In genomic region chr16:66278604-66279262, GRCh38 we compare ENCODE assay signal across 14 cellular contexts.
A peak's percentile ranks its signal among the peaks of the same experiment; 100 is the strongest.
DNase-seq lines count a peak whose midpoint lies in the region; ATAC-seq, FAIRE-seq and TF ChIP-seq lines count a peak whose summit lies in the region.
"Had no signal": no experiment of that assay in that cellular context is flagged by ENCODE, and none has a peak within 500 bp of the region (broad histone marks: within the 10 kb centered on the region; RNA-seq: fewer than 3 reads in every experiment).

No MANE protein-coding gene starts in this region.

- H3K79me2 ChIP-seq in HepG2 (ENCODE audit: insufficient read depth, low read length): no peaks in the 10 kb centered on the region

- no peak overlapping the region for H2AFZ ChIP-seq in HepG2 (ENCODE audit: low read length)

- WGBS in HepG2 (ENCODE audit: low lambda C conversion rate): 0% methylated on average over 1 of the region's 1 CpG
- no CpG with 5 or more reads among the region's 1 CpG for WGBS in right lobe of liver (ENCODE audit: insufficient coverage, low coverage, low lambda C conversion rate, missing lambda C conversion rate)

- intact Hi-C loops in HepG2 (cut with micrococcal nuclease; ENCODE audit: unreplicated experiment) (no loop called here), right lobe of liver (cut with DNase I) (no loop called here)

- TF ChIP-seq EP300 in HepG2 (IDR thresholded peaks at IDR 0.05; ENCODE audit: low read depth in 2 of 2, low read length in 2 of 2) (no peak), HepG2 (CRISPR knock-in tag; IDR thresholded peaks at IDR 0.05; ENCODE audit: borderline replicate concordance) (no peak)

- CTCF ChIA-PET in HepG2 (lab: Yijun Ruan, JAX; ENCODE audit: low intra/inter-chr PET ratio, low total read pairs): no interaction called here

- no peaks in the 10 kb centered on the region for H3K4me1 ChIP-seq in HepG2 (ENCODE audit: insufficient read depth, low read length)
- H3K4me1 ChIP-seq in right lobe of liver: no peaks in the 10 kb centered on the region
- H3K4me1 ChIP-seq in RWPE2 (ENCODE audit: insufficient read depth, poor library complexity, severe bottlenecking): peaks cover 17% of the 10 kb centered on the region

- in situ Hi-C loops in HepG2 (cut with HindIII; ENCODE audit: extremely low pct_ligation_motif_present, low pct_unique_long_range_greater_than_20kb): no loop called here

- H3K9me3 ChIP-seq in HepG2 (ENCODE audit: low read length) (no peaks in the 10 kb centered on the region), right lobe of liver (no peaks in the 10 kb centered on the region), RWPE2 (ENCODE audit: severe bottlenecking) (no peaks in the 10 kb centered on the region)
- H3K9me3 ChIP-seq: tibial artery had no signal

- FAIRE-seq in HepG2 (lab: Jason Lieb, UNC): no peak

- no peaks in the 10 kb centered on the region for H3K36me3 ChIP-seq in HepG2 (replicated peaks in 1 of 2; ENCODE audit: control insufficient read depth in 1 of 2, insufficient read depth in 2 of 2, low read length in 2 of 2)
- H3K36me3 ChIP-seq in right lobe of liver: no peaks in the 10 kb centered on the region
- no peaks in the 10 kb centered on the region for H3K36me3 ChIP-seq in RWPE2 (ENCODE audit: low read depth)
- H3K36me3 ChIP-seq: tibial artery had no signal

- H3K4me2 ChIP-seq in HepG2 (ENCODE audit: low read depth, low read length): no peak overlapping the region

- DNase-seq in HepG2 (ENCODE audit: low spot score): no peak
- no peak for DNase-seq in right lobe of liver
- DNase-seq in RWPE2 (ENCODE audit: low spot score): no peak
- DNase-seq in kidney tubule cell (ENCODE audit: low spot score): peak; percentile 50
- no peak for DNase-seq in DMS 273 treated with DMSO at 0.1 percent for 48 hours (lab: John Stamatoyannopoulos, UW)
- no peak for DNase-seq in RKO (ENCODE audit: low spot score)
- no peak for DNase-seq in activated T-cell treated with anti-CD3 and anti-CD28 coated beads, Interleukin-2, amount 50 U/mL, for 1 hour
- DNase-seq in stimulated activated CD4-positive, alpha-beta T cell treated with anti-CD3 and anti-CD28 coated beads, Interleukin-1b, Interleukin-23, amount 100 ng/mL, for 48 hours: no peak
- DNase-seq: activated CD4-positive, alpha-beta T cell treated with anti-CD3 and anti-CD28 coated beads for 1 hour; amygdala; cortex of kidney; tibial artery had no signal

- H3K27ac ChIP-seq in HepG2 (ENCODE audit: extremely low read length, insufficient read depth, low read length): no peak overlapping the region
- H3K27ac ChIP-seq in right lobe of liver: no peak overlapping the region
- peak overlapping the region; percentile 87 for H3K27ac ChIP-seq in RWPE2 (ENCODE audit: poor library complexity, severe bottlenecking)
- H3K27ac ChIP-seq: tibial artery had no signal

- TF ChIP-seq RAD21 in HepG2 (CRISPR knock-in tag; IDR thresholded peaks at IDR 0.05): no peak

- BruUV-seq in HepG2 (replicated peaks; lab: Mats Ljungman, UMichigan): no TSS peak

- POLR2A ChIA-PET in HepG2 (lab: Yijun Ruan, JAX): no interaction called here

- ATAC-seq in HepG2: peak; percentile 64
- ATAC-seq in right lobe of liver: no peak
- peak; percentile 87 for ATAC-seq in RWPE2 (ENCODE audit: low read depth)
- ATAC-seq: Panc1, T-cell had no signal

- no peak overlapping the region for H3K4me3 ChIP-seq in HepG2 (replicated peaks in 1 of 3; ENCODE audit: insufficient read depth in 1 of 3, low read depth in 2 of 3, low read length in 3 of 3)
- H3K4me3 ChIP-seq in right lobe of liver: no peak overlapping the region
- H3K4me3 ChIP-seq in RWPE2 (ENCODE audit: severe bottlenecking): no peak overlapping the region
- H3K4me3 ChIP-seq: tibial artery had no signal

- TF ChIP-seq POLR2A in HepG2 (IDR thresholded peaks at IDR 0.05; ENCODE audit: insufficient read depth in 1 of 2, low read depth in 2 of 2, low read length in 2 of 2) (no peak), right lobe of liver (IDR thresholded peaks at IDR 0.05) (no peak)

- H3K9ac ChIP-seq in HepG2 (ENCODE audit: insufficient read depth, low read depth, low read length): no peak overlapping the region

- no peaks in the 10 kb centered on the region for H3K27me3 ChIP-seq in HepG2 (ENCODE audit: control insufficient read depth in 1 of 2, insufficient read depth in 2 of 2, low read length in 2 of 2)
- no peaks in the 10 kb centered on the region for H3K27me3 ChIP-seq in right lobe of liver
- H3K27me3 ChIP-seq in RWPE2 (ENCODE audit: insufficient read depth, poor library complexity, severe bottlenecking): no peaks in the 10 kb centered on the region
- H3K27me3 ChIP-seq: tibial artery had no signal

- no peak for TF ChIP-seq CTCF in HepG2 (CRISPR knock-in tag; IDR thresholded peaks at IDR 0.05)
- TF ChIP-seq CTCF in right lobe of liver (IDR thresholded peaks at IDR 0.05): no peak
- peak; percentile 82 for TF ChIP-seq CTCF in RWPE2 (IDR thresholded peaks at IDR 0.05; ENCODE audit: poor library complexity, severe bottlenecking)

- H4K20me1 ChIP-seq in HepG2 (ENCODE audit: insufficient read depth, low read length): no peaks in the 10 kb centered on the region

TF ChIP-seq in HepG2, 621 proteins besides CTCF, POLR2A, EP300 and RAD21:
- TF ChIP-seq ZNF547 (CRISPR knock-in tag; IDR thresholded peaks at IDR 0.05): no peak
TF ChIP-seq in HepG2: peak in this region for 0.

Comparison
In these comparisons a context has a peak if more than half of its experiments do, and no peak if none do; other contexts are left out.
1. ATAC-seq: peak in HepG2 (single experiment) and RWPE2 (single experiment); none in right lobe of liver (0 of 4).